8 cellular contexts compared by ENCODE assay signal in the genomic region with DNA sequence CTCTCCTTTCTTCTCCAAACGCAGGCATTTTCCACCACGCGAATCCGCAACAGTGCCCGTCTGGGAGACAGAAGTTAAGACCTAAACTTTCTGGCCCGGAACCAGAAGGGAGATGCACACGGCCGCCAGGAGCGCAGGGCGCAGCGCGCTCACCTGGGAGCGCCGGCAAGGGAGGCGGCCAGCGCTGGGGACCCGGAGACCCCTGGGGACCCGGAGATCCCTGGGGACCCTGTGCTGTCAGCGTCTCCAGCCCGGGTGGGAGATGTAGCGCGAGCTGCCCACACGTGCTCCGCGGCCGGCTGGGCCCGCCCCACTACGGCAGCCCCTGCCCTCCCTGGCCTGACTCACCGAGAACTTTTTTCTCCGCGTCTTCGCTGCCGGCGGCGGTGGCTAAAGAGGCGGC. TPM values are rescaled to one million over a fixed set of nuclear protein-coding genes. Genes with fewer than 3 reads are reported as not detected.
A peak's percentile ranks its signal among the peaks of the same experiment; 100 is the strongest.
DNase-seq lines count a peak whose midpoint lies in the region; ATAC-seq, FAIRE-seq and TF ChIP-seq lines count a peak whose summit lies in the region.

No MANE protein-coding gene starts in this region.

- TF ChIP-seq CTCF in coronary artery (IDR thresholded peaks at IDR 0.05) (no peak), HepG2 (CRISPR knock-in tag; IDR thresholded peaks at IDR 0.05) (no peak)

- H3K4me2 ChIP-seq in HepG2 (ENCODE audit: low read depth, low read length): peak overlapping the region; percentile 94

- H3K4me3 ChIP-seq in coronary artery (peak overlapping the region; percentile 95), HepG2 (replicated peaks in 1 of 3; ENCODE audit: insufficient read depth in 1 of 3, low read depth in 2 of 3, low read length in 3 of 3) (peak overlapping the region; percentile 84 to 99 (median 93))

- H3K36me3 ChIP-seq in HepG2 (replicated peaks in 1 of 2; ENCODE audit: control insufficient read depth in 1 of 2, insufficient read depth in 2 of 2, low read length in 2 of 2): peaks cover 3 to 9% of the 10 kb centered on the region in 2 experiments

- peaks cover 48% of the 10 kb centered on the region for H3K4me1 ChIP-seq in HepG2 (ENCODE audit: insufficient read depth, low read length)

- peak overlapping the region; percentile 92 for H3K9ac ChIP-seq in HepG2 (ENCODE audit: insufficient read depth, low read depth, low read length)

- H2AFZ ChIP-seq in HepG2 (ENCODE audit: low read length): no peak overlapping the region

- FAIRE-seq in HepG2 (lab: Jason Lieb, UNC): no peak

- peaks cover 0 to 13% of the 10 kb centered on the region in 2 experiments; a peak in 2 of 5 replicates for H3K27me3 ChIP-seq in HepG2 (ENCODE audit: control insufficient read depth in 1 of 2, insufficient read depth in 2 of 2, low read length in 2 of 2)

- H3K27ac ChIP-seq in coronary artery (peak overlapping the region; percentile 99), HepG2 (ENCODE audit: extremely low read length, insufficient read depth, low read length) (peak overlapping the region; percentile 80)

- no peak for TF ChIP-seq POLR2A in HepG2 (IDR thresholded peaks at IDR 0.05; ENCODE audit: insufficient read depth in 1 of 2, low read depth in 2 of 2, low read length in 2 of 2)

- H3K79me2 ChIP-seq in HepG2 (ENCODE audit: insufficient read depth, low read length): peaks cover 55% of the 10 kb centered on the region

- TF ChIP-seq EP300 in HepG2 (IDR thresholded peaks at IDR 0.05; ENCODE audit: low read depth in 2 of 2, low read length in 2 of 2): no peak
- TF ChIP-seq EP300 in HepG2 (CRISPR knock-in tag; IDR thresholded peaks at IDR 0.05; ENCODE audit: borderline replicate concordance): no peak

- in situ Hi-C loops in HepG2 (cut with HindIII; ENCODE audit: extremely low pct_ligation_motif_present, low pct_unique_long_range_greater_than_20kb): no loop called here

- CTCF ChIA-PET in HepG2 (lab: Yijun Ruan, JAX; ENCODE audit: low intra/inter-chr PET ratio, low total read pairs): interaction anchor here (2.6 kb wide), 1 partner anchor 27 kb away, joined by 11 read pairs; no protein-coding TSS in a partner anchor

- WGBS in HepG2 (ENCODE audit: low lambda C conversion rate): 0% methylated on average over 8 of the region's 36 CpGs

- H4K20me1 ChIP-seq in HepG2 (ENCODE audit: insufficient read depth, low read length): peaks cover 40% of the 10 kb centered on the region

- ATAC-seq in GM19455 (IDR thresholded peaks at IDR 0.05; ENCODE audit: unreplicated experiment): peak; percentile 49
- ATAC-seq in HepG2: peak; percentile 67

- DNase-seq in COLO668 (lab: John Stamatoyannopoulos, UW; ENCODE audit: unreplicated experiment) (peak; percentile 40), HK-2 (ENCODE audit: unreplicated experiment) (peak; percentile 72), coronary artery (ENCODE audit: low spot score) (peak; percentile 82), HepG2 (ENCODE audit: low spot score) (peak; percentile 19), GOT3 (lab: John Stamatoyannopoulos, UW) (no peak)
- DNase-seq in activated CD4-positive, CD25-positive, alpha-beta regulatory T cell treated with anti-CD3 and anti-CD28 coated beads, Interleukin-2, amount 50 U/mL, for 72 hours: peak; percentile 44
- peak; percentile 14 for DNase-seq in stimulated activated CD8-positive, alpha-beta memory T cell treated with anti-CD3 and anti-CD28 coated beads, Interleukin-15, amount 100 ng/mL, for 1 hour (ENCODE audit: low read depth)

- no peak for TF ChIP-seq RAD21 in HepG2 (CRISPR knock-in tag; IDR thresholded peaks at IDR 0.05)

- no peaks in the 10 kb centered on the region for H3K9me3 ChIP-seq in HepG2 (ENCODE audit: low read length)

- intact Hi-C loops in HepG2 (cut with micrococcal nuclease; ENCODE audit: unreplicated experiment): loop anchor here (2.0 kb wide), 1 partner anchor 510 kb away; the partner anchor contains the start of gene GABARAPL1

- POLR2A ChIA-PET in HepG2 (lab: Yijun Ruan, JAX): interaction anchor here (1.0 kb wide), 1 partner anchor 449 kb away, joined by 3 read pairs; no protein-coding TSS in a partner anchor

- no TSS peak for BruUV-seq in HepG2 (replicated peaks; lab: Mats Ljungman, UMichigan)

TF ChIP-seq in HepG2, 621 proteins besides CTCF, POLR2A, EP300 and RAD21 (continues in another document):
- TF ChIP-seq ZNF543 (CRISPR knock-in tag; IDR thresholded peaks at IDR 0.05): 0 out of 2 replicates have a peak, but pooled peaks have one; percentile 16
- peak; percentile 83; the same call in 1 of the 2 replicates for TF ChIP-seq THAP8 (CRISPR knock-in tag; IDR thresholded peaks at IDR 0.05; ENCODE audit: borderline replicate concordance)
- TF ChIP-seq TMF1 (CRISPR knock-in tag; IDR thresholded peaks at IDR 0.05; ENCODE audit: low read depth): peak; percentile 3; the same call in 1 of the 2 replicates
- peak; percentile 35; the same call in 1 of the 2 replicates for TF ChIP-seq ZNF44 (CRISPR knock-in tag; IDR thresholded peaks at IDR 0.05)
- TF ChIP-seq RBM39 (IDR thresholded peaks at IDR 0.05; ENCODE audit: low read depth, low read length, poor library complexity, severe bottlenecking): peak; percentile 29
- TF ChIP-seq ZNF547 (CRISPR knock-in tag; IDR thresholded peaks at IDR 0.05): peak; percentile 52; the same call in 1 of the 2 replicates

RNA-seq across cellular contexts. Expression of gene YBX3, which starts 0.6 kb away (rescaled TPM):
- 62.6 and 77.5 TPM in 2 replicates for total RNA-seq in HepG2 (2016; rRNA removed; fragmentation: Illumina TruSeq; extraction: Trizol)
- total RNA-seq in HepG2 (2016; cell fraction: cytosol; rRNA removed; fragmentation: Illumina TruSeq; extraction: Trizol; ENCODE audit: low read depth): 196 and 201 TPM in 2 replicates
- 52.0 and 76.4 TPM in 2 replicates for total RNA-seq in HepG2 (2016; cell fraction: insoluble cytoplasmic fraction; rRNA removed; fragmentation: Illumina TruSeq; extraction: Trizol)
- 193 and 202 TPM in 2 replicates for total RNA-seq in HepG2 (2016; cell fraction: membrane; rRNA removed; fragmentation: Illumina TruSeq; extraction: Trizol)
- total RNA-seq in HepG2 (2016; cell fraction: nucleus; rRNA removed; fragmentation: Illumina TruSeq; extraction: Trizol): 85.5 and 101 TPM in 2 replicates
- 99.6 and 107 TPM in 2 replicates for polyA plus RNA-seq in HepG2 (2011; rRNA removed)
- 78.6 and 78.7 TPM in 2 replicates for polyA plus RNA-seq in HepG2 (2011; cell fraction: cytosol; rRNA removed)
- 376 and 410 TPM in 2 replicates for polyA plus RNA-seq in HepG2 (2011; cell fraction: nucleus; rRNA removed)
- polyA plus RNA-seq in HepG2 (2012): 107 and 155 TPM in 2 replicates
- 380 and 410 TPM in 2 replicates for polyA plus RNA-seq in HepG2 (2016; cell fraction: cytosol; fragmentation: Illumina TruSeq; extraction: Trizol; ENCODE audit: low read depth)
- 105 and 112 TPM in 2 replicates for polyA plus RNA-seq in HepG2 (2016; cell fraction: insoluble cytoplasmic fraction; fragmentation: Illumina TruSeq; extraction: Trizol; ENCODE audit: low read depth)
- 302 and 346 TPM in 2 replicates for polyA plus RNA-seq in HepG2 (2016; cell fraction: membrane; fragmentation: Illumina TruSeq; extraction: Trizol; ENCODE audit: low read depth)
- polyA plus RNA-seq in HepG2 (2016; cell fraction: nucleus; fragmentation: Illumina TruSeq; extraction: Trizol; ENCODE audit: insufficient read depth, low read depth): 178 and 216 TPM in 2 replicates
- 56.6 and 119 TPM in 2 replicates for polyA minus RNA-seq in HepG2 (2011; rRNA and poly(A)+ RNA removed; ENCODE audit: low replicate concordance)
- 28.9 and 30.7 TPM in 2 replicates for polyA minus RNA-seq in HepG2 (2011; cell fraction: cytosol; rRNA and poly(A)+ RNA removed)
- polyA minus RNA-seq in HepG2 (2011; cell fraction: nucleus; rRNA and poly(A)+ RNA removed): 154 and 197 TPM in 2 replicates

RNA-seq across cellular contexts. Expression of gene STYK1, which starts 48.7 kb away (rescaled TPM):
- total RNA-seq in HepG2 (2016; rRNA removed; fragmentation: Illumina TruSeq; extraction: Trizol): not detected in 2 replicates
- total RNA-seq in HepG2 (2016; cell fraction: cytosol; rRNA removed; fragmentation: Illumina TruSeq; extraction: Trizol; ENCODE audit: low read depth): not detected in 2 replicates
- not detected in 2 replicates for total RNA-seq in HepG2 (2016; cell fraction: insoluble cytoplasmic fraction; rRNA removed; fragmentation: Illumina TruSeq; extraction: Trizol)
- not detected in 2 replicates for total RNA-seq in HepG2 (2016; cell fraction: membrane; rRNA removed; fragmentation: Illumina TruSeq; extraction: Trizol)
- not detected in 2 replicates for total RNA-seq in HepG2 (2016; cell fraction: nucleus; rRNA removed; fragmentation: Illumina TruSeq; extraction: Trizol)
- polyA plus RNA-seq in HepG2 (2011; rRNA removed): not detected in 2 replicates
- polyA plus RNA-seq in HepG2 (2011; cell fraction: cytosol; rRNA removed): not detected in 2 replicates
- polyA plus RNA-seq in HepG2 (2011; cell fraction: nucleus; rRNA removed): not detected in 2 replicates
- not detected in 2 replicates for polyA plus RNA-seq in HepG2 (2012)
- polyA plus RNA-seq in HepG2 (2016; cell fraction: cytosol; fragmentation: Illumina TruSeq; extraction: Trizol; ENCODE audit: low read depth): not detected in 2 replicates
- polyA plus RNA-seq in HepG2 (2016; cell fraction: insoluble cytoplasmic fraction; fragmentation: Illumina TruSeq; extraction: Trizol; ENCODE audit: low read depth): not detected in 2 replicates
- polyA plus RNA-seq in HepG2 (2016; cell fraction: membrane; fragmentation: Illumina TruSeq; extraction: Trizol; ENCODE audit: low read depth): not detected in 2 replicates
- polyA plus RNA-seq in HepG2 (2016; cell fraction: nucleus; fragmentation: Illumina TruSeq; extraction: Trizol; ENCODE audit: insufficient read depth, low read depth): not detected in 2 replicates
- 9.3 TPM in 1 of 2 replicates, not detected in the other for polyA minus RNA-seq in HepG2 (2011; rRNA and poly(A)+ RNA removed; ENCODE audit: low replicate concordance)
- polyA minus RNA-seq in HepG2 (2011; cell fraction: cytosol; rRNA and poly(A)+ RNA removed): not detected in 2 replicates
- not detected in 2 replicates for polyA minus RNA-seq in HepG2 (2011; cell fraction: nucleus; rRNA and poly(A)+ RNA removed)
